Comparison of ENCODE assay signal across 29 cellular contexts in genomic region chr2:168992026-168992425, GRCh38. TPM values are rescaled to one million over a fixed set of nuclear protein-coding genes. Genes with fewer than 3 reads are reported as not detected.
DNase-seq lines count a peak whose midpoint lies in the region; ATAC-seq, FAIRE-seq and TF ChIP-seq lines count a peak whose summit lies in the region.
"Had no signal": no experiment of that assay in that cellular context is flagged by ENCODE, and none has a peak within 500 bp of the region (broad histone marks: within the 10 kb centered on the region; RNA-seq: fewer than 3 reads in every experiment).

No MANE protein-coding gene starts in this region.

- TF ChIP-seq EP300 in HepG2 (IDR thresholded peaks at IDR 0.05; ENCODE audit: low read depth in 2 of 2, low read length in 2 of 2) (no peak), HepG2 (CRISPR knock-in tag; IDR thresholded peaks at IDR 0.05; ENCODE audit: borderline replicate concordance) (no peak)

- in situ Hi-C loops in HepG2 (cut with HindIII; ENCODE audit: extremely low pct_ligation_motif_present, low pct_unique_long_range_greater_than_20kb): no loop called here
- in situ Hi-C loops in brain microvascular endothelial cell (cut with HindIII; ENCODE audit: low pct_ligation_motif_present, low sequenced_read_pairs): no loop called here

- H2AFZ ChIP-seq in HepG2 (ENCODE audit: low read length): no peak overlapping the region

- H3K79me2 ChIP-seq in HepG2 (ENCODE audit: insufficient read depth, low read length): no peaks in the 10 kb centered on the region

- no peak for ATAC-seq in HepG2
- ATAC-seq in right lobe of liver: no peak
- ATAC-seq in GM19452 (IDR thresholded peaks at IDR 0.05; ENCODE audit: unreplicated experiment): no peak
- ATAC-seq: stimulated activated naive CD8-positive, alpha-beta T cell treated with anti-CD3 and anti-CD28 coated beads, Interleukin-15, Interleukin-2, amounts not matched to agents 100 U/mL and 50 U/mL, for 24 hours had no signal

- intact Hi-C loops in HepG2 (cut with micrococcal nuclease; ENCODE audit: unreplicated experiment): no loop called here
- intact Hi-C loops in right lobe of liver (cut with DNase I): no loop called here

- TF ChIP-seq POLR2A in HepG2 (IDR thresholded peaks at IDR 0.05; ENCODE audit: insufficient read depth in 1 of 2, low read depth in 2 of 2, low read length in 2 of 2) (no peak), right lobe of liver (IDR thresholded peaks at IDR 0.05) (no peak)

- no TSS peak for BruUV-seq in HepG2 (replicated peaks; lab: Mats Ljungman, UMichigan)

- TF ChIP-seq CTCF in HepG2 (CRISPR knock-in tag; IDR thresholded peaks at IDR 0.05): no peak
- TF ChIP-seq CTCF in right lobe of liver (IDR thresholded peaks at IDR 0.05): no peak
- no peak for TF ChIP-seq CTCF in brain microvascular endothelial cell (IDR thresholded peaks at IDR 0.05; ENCODE audit: low read depth, low read length, missing control alignments)

- DNase-seq in HepG2 (ENCODE audit: low spot score): no peak
- DNase-seq in right lobe of liver: no peak
- DNase-seq in brain microvascular endothelial cell: peak; percentile 27
- peak; percentile 46 for DNase-seq in iris pigment epithelial cell (ENCODE audit: low read depth)
- no peak for DNase-seq in NCI-H2029 treated with DMSO at 0.1 percent for 48 hours (lab: John Stamatoyannopoulos, UW)
- DNase-seq in NCI-H510A treated with DMSO at 0.1 percent for 48 hours (lab: John Stamatoyannopoulos, UW): no peak
- DNase-seq in glomerular visceral epithelial cell (ENCODE audit: extremely low spot score): no peak
- DNase-seq: 8988T; activated CD4-positive, alpha-beta T cell treated with anti-CD3 and anti-CD28 coated beads, Interleukin-2, amount 50 U/mL, for 48 hours; activated CD4-positive, CD25-positive, alpha-beta regulatory T cell; BE2C; Caco-2; DND-41; GOT3; hippocampal formation; MM.1S; NCI-H1436 treated with DMSO at 0.1 percent for 48 hours; NCI-H2171 treated with DMSO at 0.1 percent for 48 hours; NCI-H526 treated with DMSO at 0.1 percent for 48 hours; spleen; stimulated activated CD4-positive, alpha-beta T cell treated with anti-CD3 and anti-CD28 coated beads, Interleukin-4, amount 100 ng/mL, for 1 hour; stimulated activated naive CD8-positive, alpha-beta T cell treated with anti-CD3 and anti-CD28 coated beads, Interleukin-15, Interleukin-2, amounts not matched to agents 100 U/mL and 50 U/mL, for 24 hours had no signal

- POLR2A ChIA-PET in HepG2 (lab: Yijun Ruan, JAX): no interaction called here

- H4K20me1 ChIP-seq in HepG2 (ENCODE audit: insufficient read depth, low read length): no peaks in the 10 kb centered on the region

- H3K4me1 ChIP-seq in HepG2 (ENCODE audit: insufficient read depth, low read length) (no peaks in the 10 kb centered on the region), right lobe of liver (peaks cover 0 to 20% (median 7%) of the 10 kb centered on the region in 4 donors)
- H3K4me1 ChIP-seq: BE2C, tibial nerve had no signal

- no peak overlapping the region for H3K4me3 ChIP-seq in HepG2 (replicated peaks in 1 of 3; ENCODE audit: insufficient read depth in 1 of 3, low read depth in 2 of 3, low read length in 3 of 3)
- no peak overlapping the region for H3K4me3 ChIP-seq in right lobe of liver
- H3K4me3 ChIP-seq in brain microvascular endothelial cell (ENCODE audit: low read depth, low read length): no peak overlapping the region
- H3K4me3 ChIP-seq: cardiac muscle cell, lung, spleen, tibial nerve had no signal

- H3K27me3 ChIP-seq in HepG2 (ENCODE audit: control insufficient read depth in 1 of 2, insufficient read depth in 2 of 2, low read length in 2 of 2) (no peaks in the 10 kb centered on the region), right lobe of liver (no peaks in the 10 kb centered on the region), brain microvascular endothelial cell (replicated peaks) (no peaks in the 10 kb centered on the region)
- H3K27me3 ChIP-seq: BE2C, cardiac muscle cell, spleen, tibial nerve had no signal

- no peak overlapping the region for H3K4me2 ChIP-seq in HepG2 (ENCODE audit: low read depth, low read length)

- no peaks in the 10 kb centered on the region for H3K36me3 ChIP-seq in HepG2 (replicated peaks in 1 of 2; ENCODE audit: control insufficient read depth in 1 of 2, insufficient read depth in 2 of 2, low read length in 2 of 2)
- H3K36me3 ChIP-seq in right lobe of liver: peaks cover 0 to 37% (median 17%) of the 10 kb centered on the region in 4 donors
- no peaks in the 10 kb centered on the region for H3K36me3 ChIP-seq in brain microvascular endothelial cell (replicated peaks)
- H3K36me3 ChIP-seq: BE2C, cardiac muscle cell, spleen, tibial nerve had no signal

- CTCF ChIA-PET in HepG2 (lab: Yijun Ruan, JAX; ENCODE audit: low intra/inter-chr PET ratio, low total read pairs): no interaction called here

- WGBS in HepG2 (ENCODE audit: low lambda C conversion rate): 24% methylated on average over 3 of the region's 3 CpGs
- 63% methylated on average over 3 of the region's 3 CpGs for WGBS in right lobe of liver (ENCODE audit: insufficient coverage, low coverage, low lambda C conversion rate, missing lambda C conversion rate)

- no peaks in the 10 kb centered on the region for H3K9me3 ChIP-seq in HepG2 (ENCODE audit: low read length)
- H3K9me3 ChIP-seq in right lobe of liver: no peaks in the 10 kb centered on the region
- H3K9me3 ChIP-seq: BE2C, Caco-2, spleen, tibial nerve had no signal

- H3K27ac ChIP-seq in HepG2 (ENCODE audit: extremely low read length, insufficient read depth, low read length) (no peak overlapping the region), right lobe of liver (peak overlapping the region in 1 of 3 donors; percentile 24), brain microvascular endothelial cell (peak overlapping the region; percentile 62)
- H3K27ac ChIP-seq: tibial nerve had no signal

- TF ChIP-seq RAD21 in HepG2 (CRISPR knock-in tag; IDR thresholded peaks at IDR 0.05): no peak

- H3K9ac ChIP-seq in HepG2 (ENCODE audit: insufficient read depth, low read depth, low read length): no peak overlapping the region

- FAIRE-seq in HepG2 (lab: Jason Lieb, UNC): peak; percentile 21
- FAIRE-seq: endometrium, GM19239, islet of Langerhans had no signal

TF ChIP-seq in HepG2, 621 proteins besides CTCF, POLR2A, EP300 and RAD21 (continues in another document):
- TF ChIP-seq ZNF138 (CRISPR knock-in tag; IDR thresholded peaks at IDR 0.05; ENCODE audit: low read depth): no peak
- TF ChIP-seq ZNF776 (CRISPR knock-in tag; IDR thresholded peaks at IDR 0.05): no peak
- TF ChIP-seq E2F1 (CRISPR knock-in tag; IDR thresholded peaks at IDR 0.05): no peak
- no peak for TF ChIP-seq MXI1 (IDR thresholded peaks at IDR 0.05; ENCODE audit: borderline replicate concordance, low read depth, low read length)
- no peak for TF ChIP-seq DR1 (CRISPR knock-in tag; IDR thresholded peaks at IDR 0.05)
- no peak for TF ChIP-seq ZBTB39 (CRISPR knock-in tag; IDR thresholded peaks at IDR 0.05)
- TF ChIP-seq KDM5A (IDR thresholded peaks at IDR 0.05; ENCODE audit: borderline replicate concordance, low read length): no peak

RNA-seq across cellular contexts. Expression of gene ABCB11, which starts 39.1 kb away (rescaled TPM):
- total RNA-seq in HepG2 (2016; rRNA removed; fragmentation: Illumina TruSeq; extraction: Trizol) (not detected in 2 replicates), right lobe of liver (100 to 1,000 TPM in 2 of 6 experiments, 10 to 100 TPM in 4; 21.3 to 128 (median 54.8) TPM)
- not detected in 2 replicates for total RNA-seq in HepG2 (2016; cell fraction: cytosol; rRNA removed; fragmentation: Illumina TruSeq; extraction: Trizol; ENCODE audit: low read depth)
- total RNA-seq in HepG2 (2016; cell fraction: insoluble cytoplasmic fraction; rRNA removed; fragmentation: Illumina TruSeq; extraction: Trizol): not detected in 2 replicates
- not detected in 2 replicates for total RNA-seq in HepG2 (2016; cell fraction: membrane; rRNA removed; fragmentation: Illumina TruSeq; extraction: Trizol)
- total RNA-seq in HepG2 (2016; cell fraction: nucleus; rRNA removed; fragmentation: Illumina TruSeq; extraction: Trizol): not detected in 2 replicates
- polyA plus RNA-seq in HepG2 (2011; rRNA removed): not detected in 2 replicates
- not detected in 2 replicates for polyA plus RNA-seq in HepG2 (2011; cell fraction: cytosol; rRNA removed)
- not detected in 2 replicates for polyA plus RNA-seq in HepG2 (2011; cell fraction: nucleus; rRNA removed)
- polyA plus RNA-seq in HepG2 (2012): not detected in 2 replicates
- polyA plus RNA-seq in HepG2 (2016; cell fraction: cytosol; fragmentation: Illumina TruSeq; extraction: Trizol; ENCODE audit: low read depth): not detected in 2 replicates
- not detected in 2 replicates for polyA plus RNA-seq in HepG2 (2016; cell fraction: insoluble cytoplasmic fraction; fragmentation: Illumina TruSeq; extraction: Trizol; ENCODE audit: low read depth)
- polyA plus RNA-seq in HepG2 (2016; cell fraction: membrane; fragmentation: Illumina TruSeq; extraction: Trizol; ENCODE audit: low read depth): not detected in 2 replicates
- polyA plus RNA-seq in HepG2 (2016; cell fraction: nucleus; fragmentation: Illumina TruSeq; extraction: Trizol; ENCODE audit: insufficient read depth, low read depth): not detected in 2 replicates
- polyA minus RNA-seq in HepG2 (2011; rRNA and poly(A)+ RNA removed; ENCODE audit: low replicate concordance): 0.09 TPM in 1 of 2 replicates, not detected in the other
- not detected in 2 replicates for polyA minus RNA-seq in HepG2 (2011; cell fraction: cytosol; rRNA and poly(A)+ RNA removed)
- polyA minus RNA-seq in HepG2 (2011; cell fraction: nucleus; rRNA and poly(A)+ RNA removed): not detected in 2 replicates
- total RNA-seq: Caco-2 had no signal

Comparison
In these comparisons a context has a peak if more than half of its experiments do, and no peak if none do; other contexts are left out.
1. RNA of gene ABCB11, which starts 39.1 kb away (total RNA-seq): 21.3 to 128 TPM in right lobe of liver; not detected in HepG2; every median in the first group is over 10 times any median in the second.
2. DNase-seq: peak in brain microvascular endothelial cell (single experiment) and iris pigment epithelial cell (single experiment); none in HepG2 (single experiment), right lobe of liver (0 of 3), NCI-H2029 treated with DMSO at 0.1 percent for 48 hours (single experiment), NCI-H510A treated with DMSO at 0.1 percent for 48 hours (single experiment) and glomerular visceral epithelial cell (single experiment).